In the genomic region with DNA sequence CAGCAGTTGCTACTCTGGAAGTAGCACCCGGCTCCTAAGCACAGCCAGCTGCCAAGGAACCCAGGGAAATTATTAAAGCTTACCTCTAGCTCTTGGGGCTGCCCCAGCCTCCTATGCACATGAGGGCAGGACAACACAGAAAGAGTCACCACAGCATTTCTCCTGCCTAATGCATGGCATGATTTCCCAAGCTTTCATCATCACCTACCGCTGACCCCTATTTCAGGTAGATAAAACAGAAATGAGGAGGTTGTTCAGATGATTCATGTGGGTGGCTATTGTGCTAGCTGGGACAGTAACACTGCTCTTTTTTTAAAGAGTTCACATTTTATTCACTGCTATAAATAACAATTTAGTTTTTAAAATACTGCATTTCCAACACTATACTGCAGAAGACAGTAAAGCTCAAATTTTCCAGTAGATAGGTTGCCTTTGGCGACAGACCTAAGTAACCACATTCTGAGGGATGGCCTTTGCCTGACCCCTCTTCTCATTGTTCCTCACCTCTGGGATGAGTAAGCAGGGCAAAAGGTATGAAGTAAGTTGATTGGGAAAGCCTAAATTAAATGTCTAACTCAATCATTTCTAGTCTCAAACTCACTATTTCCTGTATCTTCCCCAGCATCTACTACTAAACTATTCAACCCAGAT, we compare ENCODE assay signal across 17 cellular contexts. TPM values are rescaled to one million over a fixed set of nuclear protein-coding genes. Genes with fewer than 3 reads are reported as not detected.
DNase-seq lines count a peak whose midpoint lies in the region; ATAC-seq and TF ChIP-seq lines count a peak whose summit lies in the region.
"Had no signal": no experiment of that assay in that cellular context is flagged by ENCODE, and none has a peak within 500 bp of the region (broad histone marks: within the 10 kb centered on the region; RNA-seq: fewer than 3 reads in every experiment).

No MANE protein-coding gene starts in this region.

- H3K4me3 ChIP-seq in SK-N-SH (ENCODE audit: low read depth in 2 of 2, low read length in 1 of 2) (no peak overlapping the region), hepatocyte (no peak overlapping the region)
- H3K4me3 ChIP-seq: body of pancreas had no signal

- 35% methylated on average over 3 of the region's 3 CpGs for WGBS in SK-N-SH (ENCODE audit: low lambda C conversion rate)
- 79% methylated on average over 3 of the region's 3 CpGs for WGBS in hepatocyte (ENCODE audit: low lambda C conversion rate, missing lambda C conversion rate)

- H3K4me3 Mint-ChIP-seq in activated naive CD8-positive, alpha-beta T cell: peak overlapping the region; percentile 35
- H3K4me3 Mint-ChIP-seq: HFFc6, T-helper 17 cell had no signal

- no peaks in the 10 kb centered on the region for H3K9me3 Mint-ChIP-seq in activated naive CD8-positive, alpha-beta T cell (ENCODE audit: low read depth)
- H3K9me3 Mint-ChIP-seq: HFFc6 had no signal

- peaks cover 60% of the 10 kb centered on the region for H3K4me1 Mint-ChIP-seq in activated naive CD8-positive, alpha-beta T cell (ENCODE audit: low read depth)

- no peak for DNase-seq in SK-N-SH
- DNase-seq in EH (ENCODE audit: low read depth): peak; percentile 1
- no peak for DNase-seq in hepatocyte (ENCODE audit: low spot score)
- no peak for DNase-seq in NK-92 (lab: John Stamatoyannopoulos, UW; ENCODE audit: unreplicated experiment)
- DNase-seq in OCI-M1 (lab: John Stamatoyannopoulos, UW): no peak
- DNase-seq: body of pancreas, COR-L47, HFFc6, hippocampal formation, NCI-H1092 treated with DMSO at 0.1 percent for 48 hours, NCI-H510A, T-helper 17 cell had no signal

- H3K36me3 Mint-ChIP-seq in activated naive CD8-positive, alpha-beta T cell: peaks cover 8% of the 10 kb centered on the region

- peaks cover 8% of the 10 kb centered on the region; the same call in 1 of the 2 replicates for H4K20me1 ChIP-seq in SK-N-SH (ENCODE audit: insufficient read depth)
- no peaks in the 10 kb centered on the region for H4K20me1 ChIP-seq in hepatocyte (ENCODE audit: insufficient read depth, poor library complexity, severe bottlenecking)

- no peak overlapping the region for H3K9ac ChIP-seq in SK-N-SH

- ATAC-seq in SK-N-SH treated with all-trans-retinoic acid at 6 μM for 48 hours: peak; percentile 36; the same call in 1 of the 3 replicates
- ATAC-seq in GM21390 (IDR thresholded peaks at IDR 0.05; ENCODE audit: unreplicated experiment): no peak
- ATAC-seq: body of pancreas, Panc1, T-helper 17 cell had no signal

- H3K36me3 ChIP-seq in SK-N-SH (replicated peaks in 1 of 2; ENCODE audit: control insufficient read depth in 1 of 2, insufficient read depth in 2 of 2, low read length in 1 of 2) (no peaks in the 10 kb centered on the region), hepatocyte (replicated peaks; ENCODE audit: insufficient read depth, low read depth) (peaks cover 4% of the 10 kb centered on the region)

- CTCF ChIA-PET in SK-N-SH (lab: Yijun Ruan, JAX): no interaction called here

- TF ChIP-seq CTCF in SK-N-SH (IDR thresholded peaks at IDR 0.05) (no peak), hepatocyte (IDR thresholded peaks at IDR 0.05; ENCODE audit: poor library complexity) (no peak)

- no peak overlapping the region for H2AFZ ChIP-seq in SK-N-SH (ENCODE audit: low read depth)
- no peak overlapping the region for H2AFZ ChIP-seq in hepatocyte

- no peak overlapping the region for H3K4me2 ChIP-seq in SK-N-SH
- H3K4me2 ChIP-seq in hepatocyte: no peak overlapping the region

- no peak for TF ChIP-seq RAD21 in SK-N-SH (IDR thresholded peaks at IDR 0.05; ENCODE audit: low read length)

- H3K9me3 ChIP-seq in SK-N-SH (no peaks in the 10 kb centered on the region), hepatocyte (ENCODE audit: low read depth) (no peaks in the 10 kb centered on the region)
- H3K9me3 ChIP-seq: body of pancreas had no signal

- POLR2A ChIA-PET in SK-N-SH (lab: Yijun Ruan, JAX): no interaction called here

- no peaks in the 10 kb centered on the region for H3F3A ChIP-seq in SK-N-SH (replicated peaks; ENCODE audit: insufficient read depth)

- H3K27me3 Mint-ChIP-seq in activated naive CD8-positive, alpha-beta T cell: no peaks in the 10 kb centered on the region
- H3K27me3 Mint-ChIP-seq: T-helper 17 cell had no signal

- H3K27ac ChIP-seq in SK-N-SH (ENCODE audit: low read depth in 2 of 2, low read length in 1 of 2) (no peak overlapping the region), hepatocyte (peak overlapping the region; percentile 20)
- H3K27ac ChIP-seq: 22Rv1, body of pancreas had no signal

- no peaks in the 10 kb centered on the region for H3K4me1 ChIP-seq in SK-N-SH (ENCODE audit: control insufficient read depth in 1 of 2, insufficient read depth in 2 of 2, low read depth in 1 of 2, low read length in 1 of 2)
- no peaks in the 10 kb centered on the region for H3K4me1 ChIP-seq in hepatocyte (ENCODE audit: insufficient read depth)
- H3K4me1 ChIP-seq: body of pancreas had no signal

- H3K9me2 ChIP-seq in SK-N-SH: no peaks in the 10 kb centered on the region
- no peaks in the 10 kb centered on the region for H3K9me2 ChIP-seq in hepatocyte (replicated peaks; ENCODE audit: insufficient read depth)

- no peak for TF ChIP-seq EP300 in SK-N-SH (IDR thresholded peaks at IDR 0.05; ENCODE audit: borderline replicate concordance in 1 of 2, low read depth in 1 of 2, low read length in 1 of 2)

- H3K79me2 ChIP-seq in SK-N-SH (ENCODE audit: insufficient read depth): peaks cover 24% of the 10 kb centered on the region
- peaks cover 100% of the 10 kb centered on the region for H3K79me2 ChIP-seq in hepatocyte

- H3K27me3 ChIP-seq in SK-N-SH (ENCODE audit: insufficient read depth) (no peaks in the 10 kb centered on the region), hepatocyte (no peaks in the 10 kb centered on the region)
- H3K27me3 ChIP-seq: body of pancreas had no signal

- peak overlapping the region; percentile 79 for H3K27ac Mint-ChIP-seq in activated naive CD8-positive, alpha-beta T cell
- H3K27ac Mint-ChIP-seq: HFFc6, T-helper 17 cell had no signal

TF ChIP-seq in SK-N-SH treated with all-trans-retinoic acid at 6 μM for 48 hours, 23 proteins besides CTCF, POLR2A, EP300 and RAD21 (continues in another document):
- TF ChIP-seq ZNF565 (CRISPR knock-in tag; conservative IDR thresholded peaks at IDR 0.05; ENCODE audit: low read depth): no peak
- no peak for TF ChIP-seq ESRRG (CRISPR knock-in tag; IDR thresholded peaks at IDR 0.05)
- no peak for TF ChIP-seq GLIS3 (CRISPR knock-in tag; IDR thresholded peaks at IDR 0.05)
- TF ChIP-seq PPARA (CRISPR knock-in tag; IDR thresholded peaks at IDR 0.05; ENCODE audit: borderline replicate concordance): no peak
- no peak for TF ChIP-seq ZNF70 (CRISPR knock-in tag; IDR thresholded peaks at IDR 0.05)
- TF ChIP-seq CSDC2 (CRISPR knock-in tag; IDR thresholded peaks at IDR 0.05): no peak
- TF ChIP-seq, protein P1, sequence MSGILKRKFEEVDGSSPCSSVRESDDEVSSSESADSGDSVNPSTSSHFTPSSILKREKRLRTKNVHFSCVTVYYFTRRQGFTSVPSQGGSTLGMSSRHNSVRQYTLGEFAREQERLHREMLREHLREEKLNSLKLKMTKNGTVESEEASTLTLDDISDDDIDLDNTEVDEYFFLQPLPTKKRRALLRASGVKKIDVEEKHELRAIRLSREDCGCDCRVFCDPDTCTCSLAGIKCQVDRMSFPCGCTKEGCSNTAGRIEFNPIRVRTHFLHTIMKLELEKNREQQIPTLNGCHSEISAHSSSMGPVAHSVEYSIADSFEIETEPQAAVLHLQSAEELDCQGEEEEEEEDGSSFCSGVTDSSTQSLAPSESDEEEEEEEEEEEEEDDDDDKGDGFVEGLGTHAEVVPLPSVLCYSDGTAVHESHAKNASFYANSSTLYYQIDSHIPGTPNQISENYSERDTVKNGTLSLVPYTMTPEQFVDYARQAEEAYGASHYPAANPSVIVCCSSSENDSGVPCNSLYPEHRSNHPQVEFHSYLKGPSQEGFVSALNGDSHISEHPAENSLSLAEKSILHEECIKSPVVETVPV (CRISPR knock-in tag; IDR thresholded peaks at IDR 0.05): no peak
- TF ChIP-seq BACH2 (CRISPR knock-in tag; IDR thresholded peaks at IDR 0.05; ENCODE audit: borderline replicate concordance): no peak
- TF ChIP-seq ZFP30 (CRISPR knock-in tag; IDR thresholded peaks at IDR 0.05): no peak

TF ChIP-seq in SK-N-SH, 30 proteins besides CTCF, POLR2A, EP300 and RAD21:
- TF ChIP-seq, protein P2, sequence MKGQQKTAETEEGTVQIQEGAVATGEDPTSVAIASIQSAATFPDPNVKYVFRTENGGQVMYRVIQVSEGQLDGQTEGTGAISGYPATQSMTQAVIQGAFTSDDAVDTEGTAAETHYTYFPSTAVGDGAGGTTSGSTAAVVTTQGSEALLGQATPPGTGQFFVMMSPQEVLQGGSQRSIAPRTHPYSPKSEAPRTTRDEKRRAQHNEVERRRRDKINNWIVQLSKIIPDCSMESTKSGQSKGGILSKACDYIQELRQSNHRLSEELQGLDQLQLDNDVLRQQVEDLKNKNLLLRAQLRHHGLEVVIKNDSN (IDR thresholded peaks at IDR 0.05; ENCODE audit: borderline replicate concordance, low read depth): no peak

RNA-seq across cellular contexts. Expression of a gene that starts 16.7 kb away (rescaled TPM):
- polyA plus RNA-seq in SK-N-SH (2012; rRNA removed) (7.0 and 9.8 TPM in 2 replicates), hepatocyte (80.6 and 82.9 TPM in 2 replicates)
- 10.1 and 12.9 TPM in 2 replicates for polyA plus RNA-seq in SK-N-SH (2012; cell fraction: cytosol; rRNA removed)
- polyA plus RNA-seq in SK-N-SH (2012; cell fraction: nucleus; rRNA removed): 3.8 and 6.3 TPM in 2 replicates
- total RNA-seq in hepatocyte: 95.7 and 143 TPM in 2 replicates
